Comparison of ENCODE assay signal across 8 cellular contexts in genomic region chr14:103679351-103679750, GRCh38. TPM values are rescaled to one million over a fixed set of nuclear protein-coding genes. Genes with fewer than 3 reads are reported as not detected.
DNase-seq lines count a peak whose midpoint lies in the region; ATAC-seq, FAIRE-seq and TF ChIP-seq lines count a peak whose summit lies in the region.

No MANE protein-coding gene starts in this region.

- ATAC-seq in A549 (peak; percentile 85 to 92), GM18867 (IDR thresholded peaks at IDR 0.05; ENCODE audit: unreplicated experiment) (peak; percentile 66)

- H3K4me3 Mint-ChIP-seq in progenitor cell of endocrine pancreas (ENCODE audit: low read depth) = no peak overlapping the region

- peaks cover 25% of the 10 kb centered on the region for H3K36me3 Mint-ChIP-seq in progenitor cell of endocrine pancreas (ENCODE audit: insufficient read depth)

- no peaks in the 10 kb centered on the region for H3K9me3 Mint-ChIP-seq in progenitor cell of endocrine pancreas (ENCODE audit: low read depth)

- no peaks in the 10 kb centered on the region for H3K4me1 Mint-ChIP-seq in progenitor cell of endocrine pancreas (ENCODE audit: low read depth)

- peaks cover 42% of the 10 kb centered on the region for H3K36me3 ChIP-seq in Karpas-422 (ENCODE audit: insufficient read depth, low read length)
- peaks cover 85 to 100% (median 98%) of the 10 kb centered on the region in 4 donors for H3K36me3 ChIP-seq in esophagus muscularis mucosa

- POLR2A ChIA-PET in A549 (lab: Yijun Ruan, JAX) = no interaction called here

- TF ChIP-seq POLR2A in A549 (IDR thresholded peaks at IDR 0.05; ENCODE audit: low read length) (no peak), esophagus muscularis mucosa (IDR thresholded peaks at IDR 0.05; ENCODE audit: low read depth) (no peak)

- TF ChIP-seq EP300 in A549 (IDR thresholded peaks at IDR 0.05) (no peak), esophagus muscularis mucosa (IDR thresholded peaks at IDR 0.05) (no peak)

- H2AFZ ChIP-seq in Karpas-422 (ENCODE audit: low read length) = 0 out of 2 replicates have a peak overlapping the region, but pooled peaks have one; percentile 22

- TF ChIP-seq RAD21 in A549 (conservative IDR thresholded peaks at IDR 0.05 in 1 of 2, IDR thresholded peaks at IDR 0.05 in 1 of 2) = peak; percentile 23 to 24; a peak in 2 of 5 replicates

- H3K27me3 Mint-ChIP-seq in progenitor cell of endocrine pancreas = no peaks in the 10 kb centered on the region

- TF ChIP-seq CTCF in A549 (IDR thresholded peaks at IDR 0.05) (peak; percentile 52), esophagus muscularis mucosa (IDR thresholded peaks at IDR 0.05) (peak; percentile 35 to 51 (median 38)), progenitor cell of endocrine pancreas (IDR thresholded peaks at IDR 0.05; ENCODE audit: unreplicated experiment) (peak; percentile 43)

- 80% methylated on average over 13 of the region's 13 CpGs for WGBS in A549 (ENCODE audit: missing lambda C conversion rate)
- WGBS in esophagus muscularis mucosa = 30% methylated on average over 13 of the region's 13 CpGs

- H3K9me3 ChIP-seq in A549 (no peaks in the 10 kb centered on the region), Karpas-422 (ENCODE audit: low read length) (no peaks in the 10 kb centered on the region), esophagus muscularis mucosa (no peaks in the 10 kb centered on the region)

- H4K20me1 ChIP-seq in Karpas-422 (ENCODE audit: insufficient read depth, low read depth, low read length) = no peaks in the 10 kb centered on the region

- no peak for FAIRE-seq in A549 (lab: Jason Lieb, UNC)

- H3K4me1 ChIP-seq in A549 (no peaks in the 10 kb centered on the region), Karpas-422 (ENCODE audit: low read length) (peaks cover 16% of the 10 kb centered on the region), esophagus muscularis mucosa (peaks cover 9 to 20% (median 15%) of the 10 kb centered on the region in 4 donors)

- H3K4me2 ChIP-seq in A549 (no peak overlapping the region), Karpas-422 (ENCODE audit: low read depth, low read length, poor library complexity, severe bottlenecking) (peak overlapping the region; percentile 5)

- intact Hi-C loops in esophagus muscularis mucosa (cut with DNase I) = no loop called here

- CTCF ChIA-PET in A549 (lab: Yijun Ruan, JAX) = interaction anchor here (0.7 to 2.0 kb wide), 16 partner anchors 9 to 118 kb away, joined by 3 to 9 read pairs (median 4); no protein-coding TSS in a partner anchor

- H3K27me3 ChIP-seq in Karpas-422 (ENCODE audit: low read length) (no peaks in the 10 kb centered on the region), esophagus muscularis mucosa (no peaks in the 10 kb centered on the region)

- peak overlapping the region; percentile 23; the same call in 1 of the 2 replicates for H3K9ac ChIP-seq in Karpas-422 (ENCODE audit: low read length)

- H3K9me2 ChIP-seq in Karpas-422 (replicated peaks; ENCODE audit: insufficient read depth, low read length) = no peaks in the 10 kb centered on the region

- DNase-seq in A549 (ENCODE audit: low read depth in 1 of 2, low spot score in 1 of 2) (peak; percentile 38 to 47), Karpas-422 (peak; percentile 94), esophagus muscularis mucosa (ENCODE audit: extremely low spot score) (no peak), progenitor cell of endocrine pancreas (ENCODE audit: low spot score, unreplicated experiment) (no peak), NCI-H146 treated with DMSO at 0.1 percent for 48 hours (lab: John Stamatoyannopoulos, UW; ENCODE audit: unreplicated experiment) (no peak)
- DNase-seq in activated CD4-positive, alpha-beta T cell treated with anti-CD3 and anti-CD28 coated beads, Interleukin-2, amount 50 U/mL, for 4 hours = peak; percentile 21
- DNase-seq in activated effector memory CD4-positive, alpha-beta T cell treated with anti-CD3 and anti-CD28 coated beads, Interleukin-2, amount 50 U/mL, for 16 hours = no peak

- peak overlapping the region; percentile 33 for H3K27ac Mint-ChIP-seq in progenitor cell of endocrine pancreas

- H3K79me2 ChIP-seq in Karpas-422 (ENCODE audit: low read length) = peaks cover 28% of the 10 kb centered on the region

- H3K27ac ChIP-seq in A549 = no peak overlapping the region
- H3K27ac ChIP-seq in Karpas-422 (ENCODE audit: low read length) = peak overlapping the region; percentile 50; the same call in 1 of the 2 replicates
- H3K27ac ChIP-seq in esophagus muscularis mucosa (replicated peaks in 1 of 4) = peak overlapping the region; percentile 10 to 30 (median 14)

- H3K4me3 ChIP-seq in A549 (no peak overlapping the region), Karpas-422 (ENCODE audit: low read length) (no peak overlapping the region), esophagus muscularis mucosa (no peak overlapping the region)

TF ChIP-seq in A549, 52 proteins besides CTCF, POLR2A, EP300 and RAD21:
- TF ChIP-seq, protein P1, sequence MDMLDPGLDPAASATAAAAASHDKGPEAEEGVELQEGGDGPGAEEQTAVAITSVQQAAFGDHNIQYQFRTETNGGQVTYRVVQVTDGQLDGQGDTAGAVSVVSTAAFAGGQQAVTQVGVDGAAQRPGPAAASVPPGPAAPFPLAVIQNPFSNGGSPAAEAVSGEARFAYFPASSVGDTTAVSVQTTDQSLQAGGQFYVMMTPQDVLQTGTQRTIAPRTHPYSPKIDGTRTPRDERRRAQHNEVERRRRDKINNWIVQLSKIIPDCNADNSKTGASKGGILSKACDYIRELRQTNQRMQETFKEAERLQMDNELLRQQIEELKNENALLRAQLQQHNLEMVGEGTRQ (IDR thresholded peaks at IDR 0.05) = 0 out of 2 replicates have a peak, but pooled peaks have one; percentile 15
- TF ChIP-seq PHF8 (IDR thresholded peaks at IDR 0.05; ENCODE audit: borderline replicate concordance, low read depth) (no peak), SMC3 (IDR thresholded peaks at IDR 0.05) (peak; percentile 52), MAX (IDR thresholded peaks at IDR 0.05) (peak; percentile 78), SREBF2 (IDR thresholded peaks at IDR 0.05) (no peak), BHLHE40 (IDR thresholded peaks at IDR 0.05; ENCODE audit: low read depth, low read length) (no peak; the same call in 1 of the 2 replicates)

RNA-seq across cellular contexts. Expression of gene XRCC3, which starts 35.9 kb away (rescaled TPM):
- polyA plus RNA-seq in A549 (2011; rRNA removed) (23.0 and 23.2 TPM in 2 replicates), A549 (2017; fragmentation: RNase III; extraction: RNeasy Plus Mini Kit Qiagen cat#74134 plus additional on column Dnase treatment) (26.3 to 28.1 TPM (median 27.4 TPM) in 3 replicates)
- polyA plus RNA-seq in A549 (2012; cell fraction: cytosol; rRNA removed) = 31.5 and 45.8 TPM in 2 replicates
- polyA plus RNA-seq in A549 (2012; cell fraction: nucleus; rRNA removed) = 75.2 and 79.2 TPM in 2 replicates
- 17.3 and 19.5 TPM in 2 replicates for polyA minus RNA-seq in A549 (2011; rRNA and poly(A)+ RNA removed)
- total RNA-seq in Karpas-422 (2014; rRNA removed; shearing (Covaris generic); ENCODE audit: low replicate concordance) = 36.7 and 70.5 TPM in 2 replicates
- total RNA-seq in esophagus muscularis mucosa (1 to 10 TPM; 1.6 to 5.4 (median 2.1) TPM), progenitor cell of endocrine pancreas (25.7 and 30.2 TPM in 2 replicates)

RNA-seq across cellular contexts. Expression of gene ZFYVE21, which starts 36.3 kb away (rescaled TPM):
- polyA plus RNA-seq in A549 (2011; rRNA removed) (28.7 and 29.0 TPM in 2 replicates), A549 (2017; fragmentation: RNase III; extraction: RNeasy Plus Mini Kit Qiagen cat#74134 plus additional on column Dnase treatment) (29.1 to 34.1 TPM (median 33.0 TPM) in 3 replicates)
- polyA plus RNA-seq in A549 (2012; cell fraction: cytosol; rRNA removed) = 52.6 and 58.6 TPM in 2 replicates
- polyA plus RNA-seq in A549 (2012; cell fraction: nucleus; rRNA removed) = 49.6 and 65.5 TPM in 2 replicates
- 11.0 and 13.4 TPM in 2 replicates for polyA minus RNA-seq in A549 (2011; rRNA and poly(A)+ RNA removed)
- 28.4 and 29.7 TPM in 2 replicates for total RNA-seq in Karpas-422 (2014; rRNA removed; shearing (Covaris generic); ENCODE audit: low replicate concordance)
- total RNA-seq in esophagus muscularis mucosa (100 to 1,000 TPM; 121 to 180 (median 156) TPM), progenitor cell of endocrine pancreas (47.2 and 52.5 TPM in 2 replicates)

RNA-seq across cellular contexts. Expression of gene KLC1, which starts 50.3 kb away (rescaled TPM):
- polyA plus RNA-seq in A549 (2011; rRNA removed) (106 and 150 TPM in 2 replicates), A549 (2017; fragmentation: RNase III; extraction: RNeasy Plus Mini Kit Qiagen cat#74134 plus additional on column Dnase treatment) (74.8 to 82.9 TPM (median 81.8 TPM) in 3 replicates)
- polyA plus RNA-seq in A549 (2012; cell fraction: cytosol; rRNA removed) = 160 and 161 TPM in 2 replicates
- 258 TPM in 2 replicates for polyA plus RNA-seq in A549 (2012; cell fraction: nucleus; rRNA removed)
- 64.6 and 71.5 TPM in 2 replicates for polyA minus RNA-seq in A549 (2011; rRNA and poly(A)+ RNA removed)
- total RNA-seq in Karpas-422 (2014; rRNA removed; shearing (Covaris generic); ENCODE audit: low replicate concordance) = 144 and 266 TPM in 2 replicates
- total RNA-seq in esophagus muscularis mucosa (100 to 1,000 TPM; 285 to 343 (median 312) TPM), progenitor cell of endocrine pancreas (178 and 180 TPM in 2 replicates)

Comparison
In these comparisons a context has a peak if more than half of its experiments do, and no peak if none do; other contexts are left out.
1. DNase-seq: peak in A549 (2 of 2), Karpas-422 (single experiment) and activated CD4-positive, alpha-beta T cell treated with anti-CD3 and anti-CD28 coated beads, Interleukin-2, amount 50 U/mL, for 4 hours (2 of 2); none in esophagus muscularis mucosa (single experiment), progenitor cell of endocrine pancreas (single experiment), NCI-H146 treated with DMSO at 0.1 percent for 48 hours (single experiment) and activated effector memory CD4-positive, alpha-beta T cell treated with anti-CD3 and anti-CD28 coated beads, Interleukin-2, amount 50 U/mL, for 16 hours (single experiment).
2. H3K27ac ChIP-seq: peak in Karpas-422 (single experiment) and esophagus muscularis mucosa (4 of 4); none in A549 (0 of 2).
3. Peak in every context shown above with its lines, with median percentiles within 50 percentile points of each other: CTCF ChIP-seq.